In the genomic region with DNA sequence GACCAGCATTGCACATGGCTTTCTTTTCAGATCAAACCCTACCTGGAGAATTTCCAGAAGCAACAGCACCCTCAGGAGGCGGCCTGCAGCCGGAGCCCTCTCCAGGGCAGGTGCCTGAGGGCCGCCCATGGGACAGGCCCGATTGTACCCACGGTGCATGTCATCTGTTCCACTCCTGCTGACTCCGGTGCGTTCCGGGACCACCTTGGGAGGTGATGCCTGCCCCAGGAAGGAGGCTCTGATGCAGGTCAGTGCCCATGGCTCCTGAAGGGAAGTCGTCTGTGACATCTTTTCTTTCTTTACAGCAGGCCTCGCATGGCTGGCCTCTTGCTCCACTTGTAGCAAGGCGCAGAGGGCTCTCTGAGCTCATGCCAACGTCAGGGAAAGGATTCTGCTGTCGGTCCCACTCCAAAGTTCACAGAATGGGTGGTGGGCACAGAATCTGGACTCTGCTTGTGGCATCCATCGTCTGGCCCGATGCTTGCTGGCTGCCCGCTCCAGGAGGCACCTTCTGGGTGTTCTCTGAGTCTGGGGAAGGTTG, we compare ENCODE assay signal across 17 cellular contexts.
DNase-seq lines count a peak whose midpoint lies in the region; ATAC-seq and TF ChIP-seq lines count a peak whose summit lies in the region.
"Had no signal": no experiment of that assay in that cellular context is flagged by ENCODE, and none has a peak within 500 bp of the region (broad histone marks: within the 10 kb centered on the region; RNA-seq: fewer than 3 reads in every experiment).

No MANE protein-coding gene starts in this region.

- 0 out of 2 replicates have a peak, but pooled peaks cover 2% of the 10 kb centered on the region for H3K9me2 ChIP-seq in GM23338 (ENCODE audit: insufficient read depth)

- intact Hi-C loops in esophagus squamous epithelium (cut with DNase I) = no loop called here

- H3K9me3 Mint-ChIP-seq in GM23338 = peaks cover 14% of the 10 kb centered on the region
- peaks cover 19% of the 10 kb centered on the region for H3K9me3 Mint-ChIP-seq in glutamatergic neuron (ENCODE audit: unreplicated experiment)
- H3K9me3 Mint-ChIP-seq in progenitor cell of endocrine pancreas (ENCODE audit: low read depth) = no peaks in the 10 kb centered on the region
- H3K9me3 Mint-ChIP-seq: CD8-positive, alpha-beta T cell had no signal

- H3K79me2 ChIP-seq in GM23338 (replicated peaks; ENCODE audit: insufficient read depth) (no peaks in the 10 kb centered on the region), osteoblast (ENCODE audit: insufficient read depth, low read length) (peaks cover 16% of the 10 kb centered on the region)

- 74 to 93% methylated on average over 9 to 11 of the region's 16 CpGs for WGBS in esophagus squamous epithelium, 2 donors

- H2AFZ ChIP-seq in GM23338 (no peak overlapping the region), osteoblast (ENCODE audit: low read length) (no peak overlapping the region)

- H3K4me2 ChIP-seq in GM23338 (no peak overlapping the region), osteoblast (ENCODE audit: insufficient read depth, low read length) (no peak overlapping the region)

- no peaks in the 10 kb centered on the region for H3K9me3 ChIP-seq in BE2C
- H3K9me3 ChIP-seq in osteoblast (ENCODE audit: low read depth, low read length) = no peaks in the 10 kb centered on the region
- H3K9me3 ChIP-seq in esophagus squamous epithelium = no peaks in the 10 kb centered on the region

- H3K36me3 ChIP-seq in BE2C = peaks cover 90% of the 10 kb centered on the region
- no peaks in the 10 kb centered on the region for H3K36me3 ChIP-seq in GM23338 (ENCODE audit: insufficient read depth)
- peaks cover 61% of the 10 kb centered on the region for H3K36me3 ChIP-seq in osteoblast (ENCODE audit: insufficient read depth, low read length)
- no peaks in the 10 kb centered on the region for H3K36me3 ChIP-seq in esophagus squamous epithelium

- no peak overlapping the region for H3K27ac ChIP-seq in GM23338 (ENCODE audit: low read depth)
- no peak overlapping the region for H3K27ac ChIP-seq in osteoblast (ENCODE audit: low read depth, low read length)
- no peak overlapping the region for H3K27ac ChIP-seq in esophagus squamous epithelium

- peaks cover 5% of the 10 kb centered on the region; the same call in 1 of the 3 replicates for H3K36me3 Mint-ChIP-seq in GM23338 (ENCODE audit: low read depth)
- peaks cover 13% of the 10 kb centered on the region for H3K36me3 Mint-ChIP-seq in glutamatergic neuron (ENCODE audit: unreplicated experiment)
- H3K36me3 Mint-ChIP-seq in progenitor cell of endocrine pancreas (ENCODE audit: insufficient read depth) = peaks cover 18% of the 10 kb centered on the region
- H3K36me3 Mint-ChIP-seq: CD8-positive, alpha-beta T cell had no signal

- ATAC-seq in GM23338 = peak; percentile 28; the same call in 1 of the 3 replicates
- no peak for ATAC-seq in HG03565 (IDR thresholded peaks at IDR 0.05; ENCODE audit: unreplicated experiment)
- ATAC-seq: CD8-positive, alpha-beta T cell; Panc1 had no signal

- H3K4me3 Mint-ChIP-seq in GM23338 (no peak overlapping the region), glutamatergic neuron (ENCODE audit: unreplicated experiment) (no peak overlapping the region), progenitor cell of endocrine pancreas (ENCODE audit: low read depth) (no peak overlapping the region)
- H3K4me3 Mint-ChIP-seq: CD8-positive, alpha-beta T cell had no signal

- DNase-seq in BE2C (peak; percentile 5), GM23338 (ENCODE audit: low spot score) (no peak), glutamatergic neuron (peak; percentile 4), osteoblast (ENCODE audit: insufficient read length, low spot score, missing footprints) (peak; percentile 71), NCI-H2029 (lab: John Stamatoyannopoulos, UW) (no peak), progenitor cell of endocrine pancreas (ENCODE audit: low spot score, unreplicated experiment) (no peak), esophagus squamous epithelium (lab: John Stamatoyannopoulos, UW) (no peak)
- DNase-seq: AML-193; CD8-positive, alpha-beta T cell; GOT3; Kasumi-1; NCI-H1930; NCI-H510A; NCI-H82; SIG-M5 had no signal

- H3K27me3 Mint-ChIP-seq in GM23338 (ENCODE audit: insufficient read depth, low read depth, poor library complexity) = peaks cover 9% of the 10 kb centered on the region
- H3K27me3 Mint-ChIP-seq in glutamatergic neuron (ENCODE audit: unreplicated experiment) = peaks cover 9% of the 10 kb centered on the region
- no peaks in the 10 kb centered on the region for H3K27me3 Mint-ChIP-seq in progenitor cell of endocrine pancreas

- no peaks in the 10 kb centered on the region for H3K4me1 Mint-ChIP-seq in GM23338
- H3K4me1 Mint-ChIP-seq in glutamatergic neuron (ENCODE audit: low read depth, unreplicated experiment) = peaks cover 16% of the 10 kb centered on the region
- H3K4me1 Mint-ChIP-seq in progenitor cell of endocrine pancreas (ENCODE audit: low read depth) = no peaks in the 10 kb centered on the region

- H3K4me1 ChIP-seq in BE2C (no peaks in the 10 kb centered on the region), GM23338 (ENCODE audit: insufficient read depth) (no peaks in the 10 kb centered on the region), osteoblast (ENCODE audit: insufficient read depth, low read length) (no peaks in the 10 kb centered on the region), esophagus squamous epithelium (no peaks in the 10 kb centered on the region)

- H3K27me3 ChIP-seq in BE2C = no peaks in the 10 kb centered on the region
- no peaks in the 10 kb centered on the region for H3K27me3 ChIP-seq in GM23338 (ENCODE audit: insufficient read depth)
- H3K27me3 ChIP-seq in osteoblast (ENCODE audit: insufficient read depth, low read length) = no peaks in the 10 kb centered on the region
- peaks cover 0 to 4% (median 0%) of the 10 kb centered on the region in 4 donors for H3K27me3 ChIP-seq in esophagus squamous epithelium

- H3K27ac Mint-ChIP-seq in GM23338 = no peak overlapping the region
- no peak overlapping the region for H3K27ac Mint-ChIP-seq in glutamatergic neuron (ENCODE audit: unreplicated experiment)
- H3K27ac Mint-ChIP-seq in progenitor cell of endocrine pancreas = no peak overlapping the region
- H3K27ac Mint-ChIP-seq: CD8-positive, alpha-beta T cell had no signal

- TF ChIP-seq POLR2A in esophagus squamous epithelium (IDR thresholded peaks at IDR 0.05) = no peak

- TF ChIP-seq CTCF in BE2C (IDR thresholded peaks at IDR 0.05; ENCODE audit: low read depth, low read length) = no peak
- peak in 1 of 2 experiments; percentile 36; a peak in 2 of 4 replicates for TF ChIP-seq CTCF in GM23338 (conservative IDR thresholded peaks at IDR 0.05; ENCODE audit: low read depth in 2 of 2)
- no peak for TF ChIP-seq CTCF in glutamatergic neuron (IDR thresholded peaks at IDR 0.05; ENCODE audit: partially characterized antibody, unreplicated experiment)
- no peak for TF ChIP-seq CTCF in osteoblast (IDR thresholded peaks at IDR 0.05; ENCODE audit: extremely low read depth, low read depth, low read length)
- no peak for TF ChIP-seq CTCF in progenitor cell of endocrine pancreas (IDR thresholded peaks at IDR 0.05; ENCODE audit: unreplicated experiment)
- no peak for TF ChIP-seq CTCF in esophagus squamous epithelium (IDR thresholded peaks at IDR 0.05)

- H3F3A ChIP-seq in GM23338 (replicated peaks; ENCODE audit: low read depth) = no peaks in the 10 kb centered on the region

- H4K20me1 ChIP-seq in GM23338 (replicated peaks; ENCODE audit: insufficient read depth) (no peaks in the 10 kb centered on the region), osteoblast (ENCODE audit: insufficient read depth, low read length) (peaks cover 27% of the 10 kb centered on the region)

- no peak overlapping the region for H3K4me3 ChIP-seq in BE2C (ENCODE audit: low read depth, low read length)
- H3K4me3 ChIP-seq in GM23338 = no peak overlapping the region
- no peak overlapping the region for H3K4me3 ChIP-seq in osteoblast (ENCODE audit: insufficient read depth, low read length)
- no peak overlapping the region for H3K4me3 ChIP-seq in esophagus squamous epithelium

TF ChIP-seq in GM23338, 12 proteins besides CTCF, POLR2A, EP300 and RAD21 (continues in another document):
- TF ChIP-seq ZNF331 (CRISPR knock-in tag; IDR thresholded peaks at IDR 0.05; ENCODE audit: low read depth) (no peak), EZH2 (IDR thresholded peaks at IDR 0.05; ENCODE audit: low read depth, unreplicated experiment) (no peak), JUNB (IDR thresholded peaks at IDR 0.05; ENCODE audit: unreplicated experiment) (no peak), EZH2phosphoT487 (IDR thresholded peaks at IDR 0.05; ENCODE audit: unreplicated experiment) (no peak), CREB1 (CRISPR knock-in tag; IDR thresholded peaks at IDR 0.05; ENCODE audit: low read depth) (no peak), REST (IDR thresholded peaks at IDR 0.05; ENCODE audit: unreplicated experiment) (no peak), ZNF114 (CRISPR knock-in tag; IDR thresholded peaks at IDR 0.05) (no peak)

Comparison
In these comparisons a context has a peak if more than half of its experiments do, and no peak if none do; other contexts are left out.
1. DNase-seq: peak in BE2C (single experiment), glutamatergic neuron (single experiment) and osteoblast (single experiment); none in GM23338 (single experiment), NCI-H2029 (single experiment), progenitor cell of endocrine pancreas (single experiment) and esophagus squamous epithelium (single experiment).